ENCODE assay signal across 13 cellular contexts in genomic region chr10:61732635-61733278, GRCh38.
A peak's percentile ranks its signal among the peaks of the same experiment; 100 is the strongest.
DNase-seq lines count a peak whose midpoint lies in the region; FAIRE-seq and TF ChIP-seq lines count a peak whose summit lies in the region.
"Had no signal": no experiment of that assay in that cellular context is flagged by ENCODE, and none has a peak within 500 bp of the region (broad histone marks: within the 10 kb centered on the region; RNA-seq: fewer than 3 reads in every experiment).

No MANE protein-coding gene starts in this region.

- H3K9me3 ChIP-seq in SK-N-MC (ENCODE audit: low read depth, low read length) = no peaks in the 10 kb centered on the region

- H3K4me3 ChIP-seq in SK-N-MC (no peak overlapping the region), brain microvascular endothelial cell (ENCODE audit: low read depth, low read length) (no peak overlapping the region)
- H3K4me3 ChIP-seq: BLaER1 treated with 17β-estradiol and CSF1 and Interleukin-3, amounts not matched to agents 10 nM and 100 nM; GM23338 had no signal

- peak; percentile 74 for FAIRE-seq in endometrium (lab: Jason Lieb, UNC)

- H3K36me3 ChIP-seq in SK-N-MC (ENCODE audit: insufficient read depth, low read length) (no peaks in the 10 kb centered on the region), brain microvascular endothelial cell (replicated peaks) (no peaks in the 10 kb centered on the region)
- H3K36me3 ChIP-seq: BLaER1 treated with 17β-estradiol and CSF1 and Interleukin-3, amounts not matched to agents 10 nM and 100 nM had no signal

- H3K27ac ChIP-seq in SK-N-MC (0 out of 2 replicates have a peak overlapping the region, but pooled peaks have one; percentile 13), brain microvascular endothelial cell (no peak overlapping the region)
- H3K27ac ChIP-seq: BLaER1 treated with 17β-estradiol and CSF1 and Interleukin-3, amounts not matched to agents 10 nM and 100 nM had no signal

- no peak overlapping the region for H3K9ac ChIP-seq in SK-N-MC (ENCODE audit: insufficient read length)
- H3K9ac ChIP-seq: BLaER1 treated with 17β-estradiol and CSF1 and Interleukin-3, amounts not matched to agents 10 nM and 100 nM had no signal

- no peaks in the 10 kb centered on the region for H3K27me3 ChIP-seq in brain microvascular endothelial cell (replicated peaks)
- H3K27me3 ChIP-seq: BLaER1 treated with 17β-estradiol and CSF1 and Interleukin-3, amounts not matched to agents 10 nM and 100 nM had no signal

- in situ Hi-C loops in brain microvascular endothelial cell (cut with HindIII; ENCODE audit: low pct_ligation_motif_present, low sequenced_read_pairs) = no loop called here

- peak; percentile 0 for DNase-seq in DMS 273 (lab: John Stamatoyannopoulos, UW; ENCODE audit: unreplicated experiment)
- DNase-seq in DMS 273 treated with DMSO at 0.1 percent for 48 hours (lab: John Stamatoyannopoulos, UW) = no peak
- DNase-seq in SK-N-MC (ENCODE audit: low read depth, low spot score) = no peak
- no peak for DNase-seq in stimulated activated CD4-positive, alpha-beta T cell treated with anti-CD3 and anti-CD28 coated beads, Interleukin-4, amount 100 ng/mL, for 1 hour
- DNase-seq in brain microvascular endothelial cell = no peak
- DNase-seq in activated effector memory CD4-positive, alpha-beta T cell treated with Interleukin-2 at 50 U/mL for 16 hours = no peak
- DNase-seq in GM19238 (ENCODE audit: insufficient read length, low spot score) = no peak
- DNase-seq: 8988T; CD4-positive, alpha-beta T cell; H9 had no signal

- no peak for TF ChIP-seq CTCF in brain microvascular endothelial cell (IDR thresholded peaks at IDR 0.05; ENCODE audit: low read depth, low read length, missing control alignments)
